1 cellular context compared by ENCODE assay signal in the genomic region with DNA sequence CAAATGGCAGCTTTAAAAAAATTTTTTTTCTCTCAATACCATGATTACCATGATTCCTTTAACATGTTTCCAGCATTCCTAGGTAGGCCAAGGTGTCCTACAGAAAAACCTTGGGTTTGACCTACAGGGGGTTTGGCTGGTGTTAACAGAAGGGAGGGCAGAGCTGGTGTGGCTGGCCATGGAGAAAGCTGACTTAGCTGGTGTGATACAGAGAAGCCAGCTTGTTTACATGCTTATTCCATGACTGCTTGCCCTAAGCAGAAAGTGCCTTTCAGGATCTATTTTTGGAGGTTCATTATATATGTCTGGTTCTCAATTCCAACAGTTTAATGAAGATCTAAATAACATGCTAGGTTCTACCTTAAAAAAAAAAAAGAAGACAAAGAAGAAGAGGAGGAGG.
TF ChIP-seq lines count a peak whose summit lies in the region.

No MANE protein-coding gene starts in this region.

TF ChIP-seq in WTC11, 78 proteins besides CTCF, POLR2A, EP300 and RAD21 (continued from another document):
- TF ChIP-seq, protein P1, sequence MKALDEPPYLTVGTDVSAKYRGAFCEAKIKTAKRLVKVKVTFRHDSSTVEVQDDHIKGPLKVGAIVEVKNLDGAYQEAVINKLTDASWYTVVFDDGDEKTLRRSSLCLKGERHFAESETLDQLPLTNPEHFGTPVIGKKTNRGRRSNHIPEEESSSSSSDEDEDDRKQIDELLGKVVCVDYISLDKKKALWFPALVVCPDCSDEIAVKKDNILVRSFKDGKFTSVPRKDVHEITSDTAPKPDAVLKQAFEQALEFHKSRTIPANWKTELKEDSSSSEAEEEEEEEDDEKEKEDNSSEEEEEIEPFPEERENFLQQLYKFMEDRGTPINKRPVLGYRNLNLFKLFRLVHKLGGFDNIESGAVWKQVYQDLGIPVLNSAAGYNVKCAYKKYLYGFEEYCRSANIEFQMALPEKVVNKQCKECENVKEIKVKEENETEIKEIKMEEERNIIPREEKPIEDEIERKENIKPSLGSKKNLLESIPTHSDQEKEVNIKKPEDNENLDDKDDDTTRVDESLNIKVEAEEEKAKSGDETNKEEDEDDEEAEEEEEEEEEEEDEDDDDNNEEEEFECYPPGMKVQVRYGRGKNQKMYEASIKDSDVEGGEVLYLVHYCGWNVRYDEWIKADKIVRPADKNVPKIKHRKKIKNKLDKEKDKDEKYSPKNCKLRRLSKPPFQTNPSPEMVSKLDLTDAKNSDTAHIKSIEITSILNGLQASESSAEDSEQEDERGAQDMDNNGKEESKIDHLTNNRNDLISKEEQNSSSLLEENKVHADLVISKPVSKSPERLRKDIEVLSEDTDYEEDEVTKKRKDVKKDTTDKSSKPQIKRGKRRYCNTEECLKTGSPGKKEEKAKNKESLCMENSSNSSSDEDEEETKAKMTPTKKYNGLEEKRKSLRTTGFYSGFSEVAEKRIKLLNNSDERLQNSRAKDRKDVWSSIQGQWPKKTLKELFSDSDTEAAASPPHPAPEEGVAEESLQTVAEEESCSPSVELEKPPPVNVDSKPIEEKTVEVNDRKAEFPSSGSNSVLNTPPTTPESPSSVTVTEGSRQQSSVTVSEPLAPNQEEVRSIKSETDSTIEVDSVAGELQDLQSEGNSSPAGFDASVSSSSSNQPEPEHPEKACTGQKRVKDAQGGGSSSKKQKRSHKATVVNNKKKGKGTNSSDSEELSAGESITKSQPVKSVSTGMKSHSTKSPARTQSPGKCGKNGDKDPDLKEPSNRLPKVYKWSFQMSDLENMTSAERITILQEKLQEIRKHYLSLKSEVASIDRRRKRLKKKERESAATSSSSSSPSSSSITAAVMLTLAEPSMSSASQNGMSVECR (CRISPR knock-in tag; IDR thresholded peaks at IDR 0.05; ENCODE audit: borderline replicate concordance) = no peak
TF ChIP-seq in WTC11: peak in this region for 0.
